ENCODE assay signal across 8 cellular contexts in genomic region chr2:207746131-207746530, GRCh38. TPM values are rescaled to one million over a fixed set of nuclear protein-coding genes. Genes with fewer than 3 reads are reported as not detected.
DNase-seq lines count a peak whose midpoint lies in the region; ATAC-seq and TF ChIP-seq lines count a peak whose summit lies in the region.

No MANE protein-coding gene starts in this region.

- TF ChIP-seq POLR2A in transverse colon (IDR thresholded peaks at IDR 0.05): no peak

- H3K36me3 Mint-ChIP-seq in CD14-positive monocyte (peaks cover 30 to 41% of the 10 kb centered on the region in 2 donors), endodermal cell (ENCODE audit: low read depth) (peaks cover 14% of the 10 kb centered on the region), mesothelial cell of epicardium (peaks cover 3% of the 10 kb centered on the region)

- no peak for TF ChIP-seq EP300 in transverse colon (IDR thresholded peaks at IDR 0.05; ENCODE audit: low read depth)

- H3K27me3 ChIP-seq in endodermal cell (ENCODE audit: control insufficient read depth, insufficient read depth, low read length, poor library complexity, severe bottlenecking): no peaks in the 10 kb centered on the region
- H3K27me3 ChIP-seq in transverse colon: no peaks in the 10 kb centered on the region

- H3K4me1 ChIP-seq in endodermal cell (ENCODE audit: control insufficient read depth, insufficient read depth, low read length) (no peaks in the 10 kb centered on the region), transverse colon (peaks cover 0 to 15% (median 2%) of the 10 kb centered on the region in 4 donors)

- intact Hi-C loops in CD14-positive monocyte (cut with micrococcal nuclease) (loop anchor here (2.0 to 10.0 kb wide), 3 partner anchors 295 to 331 kb away; no protein-coding TSS in a partner anchor), transverse colon (cut with DNase I; ENCODE audit: low total_unique reads) (loop anchor here (10.0 kb wide), 1 partner anchor 299 kb away; no protein-coding TSS in a partner anchor)

- H3K27me3 Mint-ChIP-seq in CD14-positive monocyte (ENCODE audit: low read depth in 3 of 3) (no peaks in the 10 kb centered on the region), endodermal cell (ENCODE audit: insufficient read depth) (no peaks in the 10 kb centered on the region), mesothelial cell of epicardium (ENCODE audit: low read depth) (no peaks in the 10 kb centered on the region)

- H3K9ac ChIP-seq in endodermal cell (ENCODE audit: extremely low read depth, low read length, poor library complexity, severe bottlenecking): no peak overlapping the region

- ATAC-seq in GM18511 (IDR thresholded peaks at IDR 0.05; ENCODE audit: unreplicated experiment): peak; percentile 86
- ATAC-seq in HG02870 (IDR thresholded peaks at IDR 0.05; ENCODE audit: unreplicated experiment): peak; percentile 87

- peaks cover 46% of the 10 kb centered on the region for H3K36me3 ChIP-seq in endodermal cell (ENCODE audit: control insufficient read depth, insufficient read depth, low read length)
- H3K36me3 ChIP-seq in transverse colon: peaks cover 0 to 3% (median 0%) of the 10 kb centered on the region in 4 donors

- TF ChIP-seq CTCF in CD14-positive monocyte (IDR thresholded peaks at IDR 0.05): peak; percentile 89
- peak; percentile 95 for TF ChIP-seq CTCF in endodermal cell (conservative IDR thresholded peaks at IDR 0.05)
- peak; percentile 74 for TF ChIP-seq CTCF in mesothelial cell of epicardium (IDR thresholded peaks at IDR 0.05; ENCODE audit: unreplicated experiment)
- peak; percentile 72 to 90 (median 80) for TF ChIP-seq CTCF in transverse colon (IDR thresholded peaks at IDR 0.05)

- WGBS in endodermal cell (ENCODE audit: insufficient coverage in 1 of 2, insufficient read length in 1 of 2), 2 experiments: 33 to 56% methylated on average over 1 of the region's 1 CpG
- 33% methylated on average over 1 of the region's 1 CpG; no CpG with 5 or more reads in 1 of the 2 donors for WGBS in transverse colon (ENCODE audit: low coverage in 1 of 2), 2 donors

- H3K4me1 Mint-ChIP-seq in CD14-positive monocyte (no peaks in the 10 kb centered on the region), endodermal cell (peaks cover 11% of the 10 kb centered on the region), mesothelial cell of epicardium (peaks cover 4% of the 10 kb centered on the region)

- H3K9me3 Mint-ChIP-seq in CD14-positive monocyte (no peaks in the 10 kb centered on the region), endodermal cell (no peaks in the 10 kb centered on the region), mesothelial cell of epicardium (no peaks in the 10 kb centered on the region)

- H3K9me3 ChIP-seq in endodermal cell (ENCODE audit: control insufficient read depth, low read length) (no peaks in the 10 kb centered on the region), transverse colon (no peaks in the 10 kb centered on the region)

- H3K4me3 Mint-ChIP-seq in CD14-positive monocyte: no peak overlapping the region
- H3K4me3 Mint-ChIP-seq in endodermal cell: no peak overlapping the region
- H3K4me3 Mint-ChIP-seq in mesothelial cell of epicardium: no peak overlapping the region

- H3K4me3 ChIP-seq in endodermal cell (ENCODE audit: low read length): no peak overlapping the region
- no peak overlapping the region for H3K4me3 ChIP-seq in transverse colon

- in situ Hi-C loops in transverse colon (cut with MboI; ENCODE audit: low pct_ligation_motif_present in 1 of 4, low pct_unique_long_range_greater_than_20kb in 1 of 4, low sequenced_read_pairs in 3 of 4): loop anchor here in 3 of 4 donors (10.0 to 25.0 kb wide), 5 partner anchors 209 to 319 kb away; partner anchors contain the start of genes CREB1 (in 1 of the 3) and PLEKHM3 (in 1 of the 3)

- DNase-seq in CD14-positive monocyte (ENCODE audit: low spot score) (peak; percentile 67), NCI-H146 treated with DMSO at 0.1 percent for 48 hours (lab: John Stamatoyannopoulos, UW; ENCODE audit: unreplicated experiment) (peak; percentile 23), T-helper 9 cell (peak; percentile 12), endodermal cell (peak; percentile 76), mesothelial cell of epicardium (ENCODE audit: low spot score in 2 of 2, unreplicated experiment in 2 of 2) (peak; percentile 23 to 59), transverse colon (peak; percentile 42)

- H3K27ac ChIP-seq in endodermal cell (ENCODE audit: low read depth, low read length) (no peak overlapping the region), transverse colon (no peak overlapping the region)

- H3K27ac Mint-ChIP-seq in CD14-positive monocyte (no peak overlapping the region), endodermal cell (peak overlapping the region; percentile 74), mesothelial cell of epicardium (no peak overlapping the region)

RNA-seq across cellular contexts. Expression of gene FZD5, which starts 23.6 kb away (rescaled TPM):
- under 1 TPM; 0.32 to 0.48 TPM for polyA plus RNA-seq in CD14-positive monocyte
- 1,000 to 10,000 TPM; 1,055 to 1,188 TPM for total RNA-seq in endodermal cell
- polyA plus RNA-seq in endodermal cell (2013, experiment 1 of 2): 95.5 TPM
- polyA plus RNA-seq in endodermal cell (2013, experiment 2 of 2): 122 TPM
- total RNA-seq in mesothelial cell of epicardium: 1.9 to 2.1 TPM (median 1.9 TPM) in 3 replicates
- 100 to 1,000 TPM in 3 of 4 donors, 10 to 100 TPM in 1; 70.3 to 150 (median 141) TPM for total RNA-seq in transverse colon

RNA-seq across cellular contexts. Expression of gene CCNYL1, which starts 34.7 kb away (rescaled TPM):
- 1 to 10 TPM; 4.1 to 4.6 TPM for polyA plus RNA-seq in CD14-positive monocyte
- total RNA-seq in endodermal cell (10 to 100 TPM; 19.8 to 22.4 TPM), mesothelial cell of epicardium (11.9 to 15.3 TPM (median 15.1 TPM) in 3 replicates), transverse colon (10 to 100 TPM; 30.0 to 99.5 (median 31.7) TPM)
- polyA plus RNA-seq in endodermal cell (2013, experiment 1 of 2): 26.6 TPM
- 31.3 TPM for polyA plus RNA-seq in endodermal cell (2013, experiment 2 of 2)

Comparison
In these comparisons a context has a peak if more than half of its experiments do, and no peak if none do; other contexts are left out.
1. DNase-seq: peak in every context shown above with its lines; median percentile 76 in endodermal cell; 67 in CD14-positive monocyte; 42 in transverse colon; 41 in mesothelial cell of epicardium; 23 in NCI-H146 treated with DMSO at 0.1 percent for 48 hours; 12 in T-helper 9 cell.
2. RNA of gene FZD5, which starts 23.6 kb away (total RNA-seq): 1,055 to 1,188 TPM in endodermal cell and 70.3 to 150 TPM in transverse colon; 1.9 to 2.1 TPM in mesothelial cell of epicardium; every median in the first group is over 10 times any median in the second.
3. Peak in every context shown above with its lines, with median percentiles within 50 percentile points of each other: CTCF ChIP-seq.